ENCODE assay signal across 1 cellular context in genomic region chr11:65472588-65473274, GRCh38.
TF ChIP-seq lines count a peak whose summit lies in the region.

No MANE protein-coding gene starts in this region.

TF ChIP-seq in HEK293, 187 proteins besides CTCF, POLR2A, EP300 and RAD21:
- 0 out of 2 replicates have a peak, but pooled peaks have one; percentile 7 for TF ChIP-seq ZSCAN4 (tag by site-specific recombination; IDR thresholded peaks at IDR 0.05)
